9 cellular contexts compared by ENCODE assay signal in genomic region chr6:30820196-30820595, GRCh38.
DNase-seq lines count a peak whose midpoint lies in the region; ATAC-seq and TF ChIP-seq lines count a peak whose summit lies in the region.
"Had no signal": no experiment of that assay in that cellular context is flagged by ENCODE, and none has a peak within 500 bp of the region (broad histone marks: within the 10 kb centered on the region; RNA-seq: fewer than 3 reads in every experiment).

No MANE protein-coding gene starts in this region.

- CTCF ChIA-PET in CD4-positive, alpha-beta memory T cell (lab: Charles Lee; ENCODE audit: partially characterized antibody), result interaction anchor here (0.8 to 2.5 kb wide), 14 partner anchors 9 to 259 kb away, joined by 3 to 10 read pairs (median 3); partner anchors contain the start of gene VARS2

- no peak overlapping the region for H3K4me2 ChIP-seq in neural progenitor cell

- no peaks in the 10 kb centered on the region for H3K9me3 ChIP-seq in CD4-positive, alpha-beta memory T cell (ENCODE audit: control insufficient read depth in 1 of 2, low read length in 2 of 2)
- H3K9me3 ChIP-seq in Peyer's patch (no peaks in the 10 kb centered on the region), esophagus (ENCODE audit: control insufficient read depth in 2 of 2, insufficient read depth in 1 of 2, low read depth in 1 of 2, low read length in 1 of 2) (no peaks in the 10 kb centered on the region), neural progenitor cell (ENCODE audit: low read depth) (no peaks in the 10 kb centered on the region)

- H3K9ac ChIP-seq in neural progenitor cell, result no peak overlapping the region

- no peak overlapping the region for H3K27ac ChIP-seq in CD4-positive, alpha-beta memory T cell (ENCODE audit: low read depth, low read length)
- peak overlapping the region in 1 of 4 donors; percentile 3 for H3K27ac ChIP-seq in Peyer's patch
- peak overlapping the region; percentile 89 to 94 for H3K27ac ChIP-seq in esophagus (ENCODE audit: low read depth in 2 of 2, low read length in 1 of 2)
- no peak overlapping the region for H3K27ac ChIP-seq in neural progenitor cell
- H3K27ac ChIP-seq: HL-60 had no signal

- H3K27me3 ChIP-seq in CD4-positive, alpha-beta memory T cell (ENCODE audit: insufficient read depth, low read length), result no peaks in the 10 kb centered on the region
- no peaks in the 10 kb centered on the region for H3K27me3 ChIP-seq in Peyer's patch
- no peaks in the 10 kb centered on the region for H3K27me3 ChIP-seq in esophagus (ENCODE audit: control insufficient read depth in 1 of 2, insufficient read depth in 2 of 2, low read length in 2 of 2)
- no peaks in the 10 kb centered on the region for H3K27me3 ChIP-seq in neural progenitor cell

- peaks cover 4% of the 10 kb centered on the region for H3K36me3 ChIP-seq in CD4-positive, alpha-beta memory T cell (ENCODE audit: insufficient read depth, low read length)
- H3K36me3 ChIP-seq in Peyer's patch (no peaks in the 10 kb centered on the region), esophagus (ENCODE audit: control insufficient read depth in 2 of 2, insufficient read depth in 2 of 2, low read length in 1 of 2) (no peaks in the 10 kb centered on the region), neural progenitor cell (no peaks in the 10 kb centered on the region)

- no peak overlapping the region for H3K4me3 ChIP-seq in CD4-positive, alpha-beta memory T cell (ENCODE audit: low read length in 2 of 2)
- no peak overlapping the region for H3K4me3 ChIP-seq in Peyer's patch
- H3K4me3 ChIP-seq in esophagus (ENCODE audit: low read depth in 1 of 2, low read length in 2 of 2), result no peak overlapping the region
- no peak overlapping the region for H3K4me3 ChIP-seq in neural progenitor cell

- POLR2A ChIA-PET in CD4-positive, alpha-beta memory T cell (lab: Charles Lee; ENCODE audit: partially characterized antibody), result interaction anchor here (0.7 to 2.1 kb wide), 7 partner anchors 9 to 64 kb away, joined by 3 to 12 read pairs (median 3); partner anchors contain the start of gene DDR1

- no peaks in the 10 kb centered on the region for H3K79me2 ChIP-seq in neural progenitor cell (ENCODE audit: low read depth)

- peaks cover 28% of the 10 kb centered on the region for H3K4me1 ChIP-seq in CD4-positive, alpha-beta memory T cell (ENCODE audit: insufficient read depth, low read length)
- H3K4me1 ChIP-seq in Peyer's patch (peaks cover 0 to 14% (median 2%) of the 10 kb centered on the region in 4 donors), esophagus (ENCODE audit: control insufficient read depth in 2 of 2, insufficient read depth in 2 of 2, low read length in 1 of 2) (peaks cover 0 to 9% of the 10 kb centered on the region in 2 donors), neural progenitor cell (no peaks in the 10 kb centered on the region)

- H3K36me3 Mint-ChIP-seq in CD4-positive, alpha-beta memory T cell, result peaks cover 19 to 31% of the 10 kb centered on the region in 2 donors
- no peaks in the 10 kb centered on the region for H3K36me3 Mint-ChIP-seq in neural progenitor cell

- TF ChIP-seq CTCF in Peyer's patch (IDR thresholded peaks at IDR 0.05) (peak in 3 of 6 experiments; percentile 6 to 39 (median 19)), neural progenitor cell (IDR thresholded peaks at IDR 0.05) (no peak)

- TF ChIP-seq POLR2A in Peyer's patch (IDR thresholded peaks at IDR 0.05), result no peak

- intact Hi-C loops in CD4-positive, alpha-beta memory T cell (cut with micrococcal nuclease), result no loop called here

- H2AFZ ChIP-seq in neural progenitor cell (replicated peaks), result no peak overlapping the region

- H3F3A ChIP-seq in neural progenitor cell (ENCODE audit: low read depth), result no peaks in the 10 kb centered on the region

- no peak for DNase-seq in CD4-positive, alpha-beta memory T cell
- DNase-seq in Peyer's patch (peak in 2 of 3 donors; percentile 55 to 70), neural progenitor cell (ENCODE audit: low spot score) (no peak), putamen (ENCODE audit: low spot score) (no peak)

- 76 to 80% methylated on average over 1 of the region's 1 CpG for WGBS in esophagus, 2 donors

- H3K27me3 Mint-ChIP-seq in CD4-positive, alpha-beta memory T cell, result no peaks in the 10 kb centered on the region
- peaks cover 3% of the 10 kb centered on the region for H3K27me3 Mint-ChIP-seq in neural progenitor cell (ENCODE audit: insufficient read depth, low read depth)

- peaks cover 46 to 80% (median 60%) of the 10 kb centered on the region in 4 donors for H3K4me1 Mint-ChIP-seq in CD4-positive, alpha-beta memory T cell
- peaks cover 20% of the 10 kb centered on the region for H3K4me1 Mint-ChIP-seq in neural progenitor cell

- H3K9me3 Mint-ChIP-seq in CD4-positive, alpha-beta memory T cell, result no peaks in the 10 kb centered on the region
- peaks cover 4% of the 10 kb centered on the region for H3K9me3 Mint-ChIP-seq in neural progenitor cell

- H4K20me1 ChIP-seq in neural progenitor cell (ENCODE audit: low read depth), result no peaks in the 10 kb centered on the region

- H3K4me3 Mint-ChIP-seq in CD4-positive, alpha-beta memory T cell, result no peak overlapping the region
- no peak overlapping the region for H3K4me3 Mint-ChIP-seq in neural progenitor cell

- H3K27ac Mint-ChIP-seq in CD4-positive, alpha-beta memory T cell, result peak overlapping the region in 5 of 7 donors; percentile 30 to 89 (median 72)
- H3K27ac Mint-ChIP-seq in neural progenitor cell, result peak overlapping the region; percentile 1

- ATAC-seq in HG02623 (IDR thresholded peaks at IDR 0.05; ENCODE audit: unreplicated experiment) (no peak), GM21360 (IDR thresholded peaks at IDR 0.05; ENCODE audit: unreplicated experiment) (no peak), GM18870 (IDR thresholded peaks at IDR 0.05; ENCODE audit: unreplicated experiment) (no peak)

Comparison
In these comparisons a context has a peak if more than half of its experiments do, and no peak if none do; other contexts are left out.
1. DNase-seq: peak in Peyer's patch (2 of 3); none in CD4-positive, alpha-beta memory T cell (0 of 5), neural progenitor cell (single experiment) and putamen (single experiment).
2. H3K27ac ChIP-seq: peak in esophagus (2 of 2); none in CD4-positive, alpha-beta memory T cell (single experiment) and neural progenitor cell (single experiment).